Comparison of ENCODE assay signal across 29 cellular contexts in genomic region chr12:64373204-64373603, GRCh38. TPM values are rescaled to one million over a fixed set of nuclear protein-coding genes. Genes with fewer than 3 reads are reported as not detected.
"Had no signal": no experiment of that assay in that cellular context is flagged by ENCODE, and none has a peak within 500 bp of the region (broad histone marks: within the 10 kb centered on the region; RNA-seq: fewer than 3 reads in every experiment).

No MANE protein-coding gene starts in this region.

- DNase-seq: activated CD4-positive, alpha-beta T cell treated with anti-CD3 and anti-CD28 coated beads for 36 hours; activated CD4-positive, alpha-beta T cell treated with anti-CD3 and anti-CD28 coated beads, Interleukin-2, amount 10 ng/mL, durations not matched to agents 7 days and 5 days; activated CD4-positive, alpha-beta T cell treated with anti-CD3 and anti-CD28 coated beads, Interleukin-2, amount 50 U/mL, for 48 hours; activated CD8-positive, alpha-beta T cell treated with anti-CD3 and anti-CD28 coated beads, Interleukin-2, amount 10 ng/mL, durations not matched to agents 7 days and 5 days; activated gamma-delta T cell treated with Interleukin-2 at 50 U/mL for 16 hours; activated naive CD4-positive, alpha-beta T cell treated with anti-CD3 and anti-CD28 coated beads for 36 hours; activated naive CD8-positive, alpha-beta T cell treated with anti-CD3 and anti-CD28 coated beads, Interleukin-2, amount 50 U/mL, for 24 hours; activated T-cell treated with anti-CD3 and anti-CD28 coated beads, Interleukin-2, amount 50 U/mL, for 4 hours; anterior cingulate cortex; Karpas-422; MG63; NCI-H1092; NCI-H1436 treated with DMSO at 0.1 percent for 48 hours; NCI-H1694 treated with DMSO at 0.1 percent for 48 hours; NCI-H2029; NCI-H345; NCI-H524 treated with DMSO at 0.1 percent for 48 hours; SHP77; SK-N-SH had no signal

- H3K4me1 ChIP-seq: SJCRH30 had no signal

- H3K27ac Mint-ChIP-seq: activated CD4-positive, alpha-beta T cell treated with anti-CD3 and anti-CD28 coated beads for 36 hours; activated CD4-positive, alpha-beta T cell treated with anti-CD3 and anti-CD28 coated beads, Interleukin-2, amount 10 ng/mL, durations not matched to agents 7 days and 5 days; activated CD8-positive, alpha-beta T cell treated with anti-CD3 and anti-CD28 coated beads, Interleukin-2, amount 10 ng/mL, durations not matched to agents 7 days and 5 days; activated naive CD4-positive, alpha-beta T cell treated with anti-CD3 and anti-CD28 coated beads for 36 hours; activated naive CD8-positive, alpha-beta T cell; activated naive CD8-positive, alpha-beta T cell treated with anti-CD3 and anti-CD28 coated beads, Interleukin-2, amount 50 U/mL, for 24 hours; activated T-helper 1 cell treated with anti-CD3 and anti-CD28 coated beads, Interleukin-12 subunit alpha, Interleukin-12 subunit beta, Interleukin-2, Interleukin-4 antibody, amounts not matched to agents 30 ng/mL and 10 ng/mL and 1 ng/mL, durations not matched to agents 14 hours and 24 hours and 36 hours; brain; T-helper 1 cell treated with Interleukin-12 subunit alpha and Interleukin-12 subunit beta and Interleukin-4 antibody, amounts not matched to agents 30 μg/mL and 1 μg/mL, for 36 hours; T-helper 2 cell treated with Interferon-gamma antibody and Interleukin-4, amounts not matched to agents 5 μg/mL and 100 μg/mL, for 36 hours; WTC11 had no signal

- H3K4me3 Mint-ChIP-seq: activated CD4-positive, alpha-beta T cell treated with anti-CD3 and anti-CD28 coated beads for 36 hours; activated CD4-positive, alpha-beta T cell treated with anti-CD3 and anti-CD28 coated beads, Interleukin-2, amount 10 ng/mL, durations not matched to agents 7 days and 5 days; activated CD8-positive, alpha-beta T cell treated with anti-CD3 and anti-CD28 coated beads, Interleukin-2, amount 10 ng/mL, durations not matched to agents 7 days and 5 days; activated naive CD4-positive, alpha-beta T cell treated with anti-CD3 and anti-CD28 coated beads for 36 hours; activated naive CD8-positive, alpha-beta T cell; activated naive CD8-positive, alpha-beta T cell treated with anti-CD3 and anti-CD28 coated beads, Interleukin-2, amount 50 U/mL, for 24 hours; activated T-cell treated with anti-CD3 and anti-CD28 coated beads, Interleukin-2, amount 50 U/mL, for 4 hours; activated T-helper 1 cell treated with anti-CD3 and anti-CD28 coated beads, Interleukin-12 subunit alpha, Interleukin-12 subunit beta, Interleukin-2, Interleukin-4 antibody, amounts not matched to agents 30 ng/mL and 10 ng/mL and 1 ng/mL, durations not matched to agents 14 hours and 24 hours and 36 hours; brain; T-helper 1 cell treated with Interleukin-12 subunit alpha and Interleukin-12 subunit beta and Interleukin-4 antibody, amounts not matched to agents 30 μg/mL and 1 μg/mL, for 36 hours; T-helper 2 cell treated with Interferon-gamma antibody and Interleukin-4, amounts not matched to agents 5 μg/mL and 100 μg/mL, for 36 hours; WTC11 had no signal

- H3K4me1 Mint-ChIP-seq: activated CD4-positive, alpha-beta T cell treated with anti-CD3 and anti-CD28 coated beads for 36 hours; activated CD4-positive, alpha-beta T cell treated with anti-CD3 and anti-CD28 coated beads, Interleukin-2, amount 10 ng/mL, durations not matched to agents 7 days and 5 days; activated naive CD8-positive, alpha-beta T cell treated with anti-CD3 and anti-CD28 coated beads, Interleukin-2, amount 50 U/mL, for 24 hours; brain; WTC11 had no signal

- H3K9me3 ChIP-seq: SK-N-SH had no signal

- ATAC-seq: activated CD4-positive, alpha-beta T cell treated with anti-CD3 and anti-CD28 coated beads for 36 hours; activated CD4-positive, CD25-positive, alpha-beta regulatory T cell treated with anti-CD3 and anti-CD28 coated beads, Interleukin-2, amount 50 U/mL, for 24 hours; activated CD8-positive, alpha-beta T cell treated with anti-CD3 and anti-CD28 coated beads, Interleukin-2, amount 10 ng/mL, durations not matched to agents 7 days and 5 days; activated naive CD8-positive, alpha-beta T cell treated with anti-CD3 and anti-CD28 coated beads, Interleukin-2, amount 50 U/mL, for 24 hours; activated T-cell treated with anti-CD3 and anti-CD28 coated beads, Interleukin-2, amount 50 U/mL, for 4 hours; Panc1; WTC11 had no signal

- H3K4me3 ChIP-seq: cardiac muscle cell, MG63, SJCRH30 had no signal

- H3K27me3 ChIP-seq: cardiac muscle cell, MG63, SJCRH30 had no signal

- H3K27me3 Mint-ChIP-seq: activated CD4-positive, alpha-beta T cell treated with anti-CD3 and anti-CD28 coated beads for 36 hours; activated CD4-positive, alpha-beta T cell treated with anti-CD3 and anti-CD28 coated beads, Interleukin-2, amount 10 ng/mL, durations not matched to agents 7 days and 5 days; activated naive CD8-positive, alpha-beta T cell; activated naive CD8-positive, alpha-beta T cell treated with anti-CD3 and anti-CD28 coated beads, Interleukin-2, amount 50 U/mL, for 24 hours; brain had no signal

- H3K27ac ChIP-seq: cardiac muscle cell, SJCRH30 had no signal

- H3K9me3 Mint-ChIP-seq: activated naive CD4-positive, alpha-beta T cell treated with anti-CD3 and anti-CD28 coated beads for 36 hours; activated naive CD8-positive, alpha-beta T cell treated with anti-CD3 and anti-CD28 coated beads, Interleukin-2, amount 50 U/mL, for 24 hours; activated T-cell treated with anti-CD3 and anti-CD28 coated beads, Interleukin-2, amount 50 U/mL, for 4 hours had no signal

- H3K36me3 Mint-ChIP-seq: activated naive CD8-positive, alpha-beta T cell; brain had no signal

- H3K36me3 ChIP-seq: cardiac muscle cell, MG63, SJCRH30 had no signal

RNA-seq across cellular contexts. Expression of gene C12orf56, which starts 17.4 kb away (rescaled TPM):
- total RNA-seq: activated CD4-positive, alpha-beta T cell treated with anti-CD3 and anti-CD28 coated beads for 36 hours; activated CD4-positive, alpha-beta T cell treated with anti-CD3 and anti-CD28 coated beads, Interleukin-2, amount 10 ng/mL, durations not matched to agents 7 days and 5 days; activated CD8-positive, alpha-beta T cell treated with anti-CD3 and anti-CD28 coated beads, Interleukin-2, amount 10 ng/mL, durations not matched to agents 7 days and 5 days; activated naive CD4-positive, alpha-beta T cell treated with anti-CD3 and anti-CD28 coated beads for 36 hours; activated T-cell treated with anti-CD3 and anti-CD28 coated beads, Interleukin-2, amount 50 U/mL, for 4 hours; activated T-helper 1 cell treated with anti-CD3 and anti-CD28 coated beads, Interleukin-12 subunit alpha, Interleukin-12 subunit beta, Interleukin-2, Interleukin-4 antibody, amounts not matched to agents 30 ng/mL and 10 ng/mL and 1 ng/mL, durations not matched to agents 14 hours and 24 hours and 36 hours; cardiac muscle cell; SJCRH30 had no signal
- polyA plus RNA-seq: cardiac muscle cell, SK-N-SH had no signal
